ENCODE assay signal across 19 cellular contexts in the genomic region with DNA sequence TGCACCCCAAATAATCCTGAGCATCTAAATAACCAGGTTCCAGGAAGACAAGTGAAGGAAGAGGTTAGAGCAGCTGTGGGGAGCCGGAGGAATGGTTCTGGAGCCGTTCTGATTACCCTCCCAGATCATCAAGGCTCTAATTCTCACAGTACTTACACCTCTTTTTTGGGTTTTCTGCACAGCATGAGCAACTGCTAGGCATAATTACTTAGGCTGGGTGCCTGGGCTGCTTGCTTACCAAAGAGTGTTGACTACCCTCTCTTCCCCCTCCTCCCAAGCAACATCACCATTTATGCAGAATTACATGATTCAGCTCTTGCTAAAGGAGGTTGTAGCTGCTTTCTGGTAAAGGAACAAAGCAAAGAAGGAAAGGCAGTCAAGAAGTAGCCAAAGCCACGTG.
"Had no signal": no experiment of that assay in that cellular context is flagged by ENCODE, and none has a peak within 500 bp of the region (broad histone marks: within the 10 kb centered on the region; RNA-seq: fewer than 3 reads in every experiment).

No MANE protein-coding gene starts in this region.

- H3K4me3 ChIP-seq: lung, mucosa of descending colon, pancreas, right atrium auricular region, sigmoid colon, transverse colon, upper lobe of right lung, uterus had no signal

- H3K36me3 ChIP-seq: neutrophil, pancreas, right atrium auricular region, sigmoid colon, transverse colon, upper lobe of right lung, uterus had no signal

- H3K9me3 ChIP-seq: mucosa of descending colon, neutrophil, pancreas, right atrium auricular region, sigmoid colon, transverse colon, upper lobe of right lung, uterus had no signal

- DNase-seq: cortex of kidney; effector CD4-positive, alpha-beta T cell; kidney; mucosa of descending colon; naive B cell; pancreas; sigmoid colon; stimulated activated CD4-positive, alpha-beta T cell treated with anti-CD3 and anti-CD28 coated beads, Interleukin-4, amount 100 ng/mL, for 4 hours; stimulated activated naive CD8-positive, alpha-beta T cell treated with anti-CD3 and anti-CD28 coated beads, Interleukin-15, Interleukin-2, amounts not matched to agents 100 U/mL and 50 U/mL, for 24 hours; substantia nigra; transverse colon; upper lobe of right lung; uterus had no signal

- ATAC-seq: left lobe of liver; mucosa of descending colon; natural killer cell treated with Interleukin-12 subunit alpha and Interleukin-12 subunit beta and Interleukin-15 and Interleukin-18, amount 100 ng/mL, for 72 hours; pancreas; stimulated activated memory B cell treated with anti-CD40 and anti-IgM and Interleukin-4, amounts not matched to agents 10 μg/mL and 1 μg/mL and 100 μg/mL, for 72 hours; stimulated activated naive CD8-positive, alpha-beta T cell treated with anti-CD3 and anti-CD28 coated beads, Interleukin-15, Interleukin-2, amounts not matched to agents 100 U/mL and 50 U/mL, for 24 hours; upper lobe of right lung had no signal

- H3K27me3 ChIP-seq: neutrophil, pancreas, right atrium auricular region, sigmoid colon, transverse colon, upper lobe of right lung, uterus had no signal

- H3K27ac ChIP-seq: neutrophil, pancreas, right atrium auricular region, sigmoid colon, transverse colon, upper lobe of right lung, uterus had no signal

- H3K4me1 ChIP-seq: pancreas, right atrium auricular region, sigmoid colon, transverse colon, upper lobe of right lung, uterus had no signal
